Comparison of ENCODE assay signal across 17 cellular contexts in genomic region chr6:36517408-36517807, GRCh38.
"Had no signal": no experiment of that assay in that cellular context is flagged by ENCODE, and none has a peak within 500 bp of the region (broad histone marks: within the 10 kb centered on the region; RNA-seq: fewer than 3 reads in every experiment).

No MANE protein-coding gene starts in this region.

- H3K27me3 ChIP-seq: adrenal gland, heart left ventricle, left lung, neural progenitor cell, tibial artery had no signal

- H3K4me1 ChIP-seq: adrenal gland, left lung, neural progenitor cell, tibial artery had no signal

- H2AFZ ChIP-seq: neural progenitor cell had no signal

- H3K4me3 Mint-ChIP-seq: activated B cell treated with CpG ODN at 0.5 μM for 24 hours; activated T-helper 1 cell treated with anti-CD3 and anti-CD28 coated beads, Interleukin-12 subunit alpha, Interleukin-12 subunit beta, Interleukin-2, Interleukin-4 antibody, amounts not matched to agents 30 ng/mL and 10 ng/mL and 1 ng/mL, durations not matched to agents 14 hours and 24 hours and 36 hours; mesothelial cell of epicardium; neural progenitor cell had no signal

- H3K9me3 Mint-ChIP-seq: activated B cell treated with CpG ODN at 0.5 μM for 24 hours; activated T-helper 1 cell treated with anti-CD3 and anti-CD28 coated beads, Interleukin-12 subunit alpha, Interleukin-12 subunit beta, Interleukin-2, Interleukin-4 antibody, amounts not matched to agents 30 ng/mL and 10 ng/mL and 1 ng/mL, durations not matched to agents 14 hours and 24 hours and 36 hours; mesothelial cell of epicardium; neural progenitor cell had no signal

- H3K9me3 ChIP-seq: adrenal gland, heart left ventricle, left lung, tibial artery had no signal

- H3K27ac Mint-ChIP-seq: activated B cell treated with CpG ODN at 0.5 μM for 24 hours; activated T-helper 1 cell treated with anti-CD3 and anti-CD28 coated beads, Interleukin-12 subunit alpha, Interleukin-12 subunit beta, Interleukin-2, Interleukin-4 antibody, amounts not matched to agents 30 ng/mL and 10 ng/mL and 1 ng/mL, durations not matched to agents 14 hours and 24 hours and 36 hours; mesothelial cell of epicardium; neural progenitor cell; progenitor cell of endocrine pancreas had no signal

- H3K4me2 ChIP-seq: neural progenitor cell had no signal

- H3K27ac ChIP-seq: adrenal gland, heart left ventricle, left lung, neural progenitor cell, tibial artery had no signal

- DNase-seq: activated B cell treated with CpG ODN at 0.5 μM for 24 hours; activated CD4-positive, alpha-beta T cell treated with anti-CD3 and anti-CD28 coated beads for 48 hours; activated CD8-positive, alpha-beta memory T cell treated with anti-CD3 and anti-CD28 coated beads, Interleukin-2, amount 50 U/mL, for 4 hours; adrenal gland; effector CD4-positive, alpha-beta T cell; heart left ventricle; left lung; stimulated activated naive CD4-positive, alpha-beta T cell; substantia nigra; tibial artery had no signal

- H3K4me1 Mint-ChIP-seq: activated B cell treated with CpG ODN at 0.5 μM for 24 hours, mesothelial cell of epicardium, neural progenitor cell had no signal

- FAIRE-seq: bronchial epithelial cell, frontal cortex, urothelium cell line had no signal

- H3K9ac ChIP-seq: neural progenitor cell had no signal

- H3K27me3 Mint-ChIP-seq: activated B cell treated with CpG ODN at 0.5 μM for 24 hours, progenitor cell of endocrine pancreas had no signal

- ATAC-seq: heart left ventricle, left lung had no signal

- H3K4me3 ChIP-seq: adrenal gland, heart left ventricle, left lung, neural progenitor cell, tibial artery had no signal
